Comparison of ENCODE assay signal across 11 cellular contexts in genomic region chr4:40918330-40918729, GRCh38.
DNase-seq lines count a peak whose midpoint lies in the region; ATAC-seq, FAIRE-seq and TF ChIP-seq lines count a peak whose summit lies in the region.
"Had no signal": no experiment of that assay in that cellular context is flagged by ENCODE, and none has a peak within 500 bp of the region (broad histone marks: within the 10 kb centered on the region; RNA-seq: fewer than 3 reads in every experiment).

No MANE protein-coding gene starts in this region.

- DNase-seq in DMS53 (lab: John Stamatoyannopoulos, UW) (peak; percentile 10), DMS53 treated with DMSO at 0.1 percent for 48 hours (lab: John Stamatoyannopoulos, UW; ENCODE audit: unreplicated experiment) (no peak), RPMI8226 (peak; percentile 11), foreskin fibroblast (peak; percentile 89 to 94), testis (peak; percentile 55), GF-D8 (lab: John Stamatoyannopoulos, UW) (no peak), H54 (ENCODE audit: insufficient read length, low spot score) (no peak)
- DNase-seq: nephron progenitor cell had no signal

- intact Hi-C loops in testis (cut with DNase I; ENCODE audit: low total_unique reads): no loop called here

- no peaks in the 10 kb centered on the region for H3K4me1 ChIP-seq in testis

- H3K27me3 ChIP-seq in testis: no peaks in the 10 kb centered on the region

- no peak for ATAC-seq in GM21367 (IDR thresholded peaks at IDR 0.05; ENCODE audit: unreplicated experiment)

- no peak for FAIRE-seq in H54 (lab: Jason Lieb, UNC)
- FAIRE-seq: A204.1, frontal cortex had no signal

- H3K9me3 ChIP-seq in testis: no peaks in the 10 kb centered on the region

- TF ChIP-seq CTCF in foreskin fibroblast (IDR thresholded peaks at IDR 0.05; ENCODE audit: low read depth, low read length) (no peak), testis (IDR thresholded peaks at IDR 0.05) (no peak)

- H3K27ac ChIP-seq in testis: no peak overlapping the region

- H3K36me3 ChIP-seq in testis (ENCODE audit: low read depth, missing control alignments): no peaks in the 10 kb centered on the region

- 45 to 47% methylated on average over 4 of the region's 4 CpGs for WGBS in testis, 2 donors

- TF ChIP-seq POLR2A in testis (IDR thresholded peaks at IDR 0.05) (no peak), H54 (IDR thresholded peaks at IDR 0.05; ENCODE audit: low read depth, low read length) (no peak)

- no peak overlapping the region for H3K4me3 ChIP-seq in foreskin fibroblast (ENCODE audit: low read depth in 1 of 2, low read length in 2 of 2)
- no peak overlapping the region for H3K4me3 ChIP-seq in testis

Comparison
In these comparisons a context has a peak if more than half of its experiments do, and no peak if none do; other contexts are left out.
1. DNase-seq: peak in DMS53 (single experiment), RPMI8226 (single experiment), foreskin fibroblast (2 of 2) and testis (single experiment); none in DMS53 treated with DMSO at 0.1 percent for 48 hours (single experiment), GF-D8 (single experiment) and H54 (single experiment).